ENCODE assay signal across 13 cellular contexts in genomic region chr20:64244281-64244805, GRCh38. TPM values are rescaled to one million over a fixed set of nuclear protein-coding genes. Genes with fewer than 3 reads are reported as not detected.
DNase-seq lines count a peak whose midpoint lies in the region; ATAC-seq and TF ChIP-seq lines count a peak whose summit lies in the region.
"Had no signal": no experiment of that assay in that cellular context is flagged by ENCODE, and none has a peak within 500 bp of the region (broad histone marks: within the 10 kb centered on the region; RNA-seq: fewer than 3 reads in every experiment).

No MANE protein-coding gene starts in this region.

- no peak for TF ChIP-seq RAD21 in IMR-90 (IDR thresholded peaks at IDR 0.05; ENCODE audit: low read length)

- H3K9me3 ChIP-seq in IMR-90 (ENCODE audit: control insufficient read depth, insufficient read depth, low read length) (no peaks in the 10 kb centered on the region), right lobe of liver (no peaks in the 10 kb centered on the region), stomach (no peaks in the 10 kb centered on the region)

- H2BK20ac ChIP-seq in IMR-90 (ENCODE audit: low read depth, low read length): no peak overlapping the region

- H3K4ac ChIP-seq in IMR-90 (ENCODE audit: low read depth, low read length): no peak overlapping the region

- H3K4me3 ChIP-seq in IMR-90 (ENCODE audit: insufficient read depth, low read depth, low read length): no peak overlapping the region
- H3K4me3 ChIP-seq in right lobe of liver: no peak overlapping the region
- no peak overlapping the region for H3K4me3 ChIP-seq in stomach

- no peak overlapping the region for H3K9ac ChIP-seq in IMR-90 (ENCODE audit: low read depth, low read length)
- H3K9ac ChIP-seq: KMS-11 had no signal

- no peak overlapping the region for H2BK5ac ChIP-seq in IMR-90 (ENCODE audit: low read depth, low read length, poor library complexity, severe bottlenecking)

- H4K5ac ChIP-seq in IMR-90 (ENCODE audit: low read depth, low read length): no peak overlapping the region

- H3K4me1 ChIP-seq in IMR-90 (ENCODE audit: control insufficient read depth, insufficient read depth, low read length) (no peaks in the 10 kb centered on the region), right lobe of liver (peaks cover 0 to 22% (median 10%) of the 10 kb centered on the region in 4 donors), stomach (no peaks in the 10 kb centered on the region)

- H2AK5ac ChIP-seq in IMR-90 (ENCODE audit: low read depth, low read length): no peak overlapping the region

- no peak overlapping the region for H2BK120ac ChIP-seq in IMR-90 (ENCODE audit: low read depth, low read length)

- H3K9me1 ChIP-seq in IMR-90 (ENCODE audit: insufficient read depth, low read length): no peaks in the 10 kb centered on the region

- ATAC-seq in IMR-90 (ENCODE audit: low read depth) (no peak), right lobe of liver (no peak), HG03378 (IDR thresholded peaks at IDR 0.05; ENCODE audit: unreplicated experiment) (no peak), GM18505 (IDR thresholded peaks at IDR 0.05; ENCODE audit: unreplicated experiment) (no peak)

- H3K27ac ChIP-seq in IMR-90 (ENCODE audit: insufficient read depth, low read length): no peak overlapping the region
- H3K27ac ChIP-seq in right lobe of liver: no peak overlapping the region
- H3K27ac ChIP-seq in stomach: no peak overlapping the region
- H3K27ac ChIP-seq: KMS-11, RWPE1 had no signal

- no peak overlapping the region for H3K18ac ChIP-seq in IMR-90 (ENCODE audit: low read depth, low read length)

- no peak overlapping the region for H3K4me2 ChIP-seq in IMR-90 (ENCODE audit: low read depth, low read length)
- H3K4me2 ChIP-seq: KMS-11 had no signal

- no peak overlapping the region for H4K91ac ChIP-seq in IMR-90 (ENCODE audit: insufficient read depth, low read depth, low read length)

- no peak for TF ChIP-seq CTCF in IMR-90 (conservative IDR thresholded peaks at IDR 0.05; ENCODE audit: low read depth, low read length)
- no peak for TF ChIP-seq CTCF in right lobe of liver (IDR thresholded peaks at IDR 0.05)
- no peak for TF ChIP-seq CTCF in stomach (IDR thresholded peaks at IDR 0.05)

- 22% methylated on average over 1 of the region's 2 CpGs; no CpG with 5 or more reads in 1 of the 2 experiments for WGBS in IMR-90 (ENCODE audit: extremely low coverage in 2 of 2, insufficient read length in 1 of 2), 2 experiments
- 75% methylated on average over 2 of the region's 2 CpGs for WGBS in right lobe of liver (ENCODE audit: insufficient coverage, low coverage, low lambda C conversion rate, missing lambda C conversion rate)
- WGBS in stomach, 5 donors: 37 to 69% (median 52%) methylated on average over 2 of the region's 2 CpGs

- dilution Hi-C loops in IMR-90 (cut with HindIII; ENCODE audit: low sequenced_read_pairs, unreplicated experiment): no loop called here

- in situ Hi-C loops in IMR-90 (cut with MboI; ENCODE audit: low sequenced_read_pairs): no loop called here

- H3K27me3 ChIP-seq in IMR-90 (ENCODE audit: control insufficient read depth, insufficient read depth, low read length) (peaks cover 51% of the 10 kb centered on the region), right lobe of liver (no peaks in the 10 kb centered on the region), stomach (peaks cover 0 to 46% (median 0%) of the 10 kb centered on the region in 3 donors)

- no peak overlapping the region for H4K8ac ChIP-seq in IMR-90 (ENCODE audit: low read depth in 2 of 2, low read length in 2 of 2)

- CTCF ChIA-PET in IMR-90 (lab: Yijun Ruan, JAX): no interaction called here

- BruUV-seq in IMR-90 (replicated peaks; lab: Mats Ljungman, UMichigan): no TSS peak

- H3K23ac ChIP-seq in IMR-90 (ENCODE audit: low read depth, low read length): no peak overlapping the region

- no peak overlapping the region for H2BK15ac ChIP-seq in IMR-90 (ENCODE audit: low read depth, low read length)

- H3K14ac ChIP-seq in IMR-90 (replicated peaks; ENCODE audit: low read depth, low read length): no peak overlapping the region

- no peaks in the 10 kb centered on the region for H3K79me1 ChIP-seq in IMR-90 (ENCODE audit: low read depth in 1 of 2, low read length in 2 of 2)

- DNase-seq in NCI-H345 (lab: John Stamatoyannopoulos, UW): peak; percentile 41
- DNase-seq in NCI-H345 treated with DMSO at 0.1 percent for 48 hours (lab: John Stamatoyannopoulos, UW; ENCODE audit: unreplicated experiment): no peak
- DNase-seq in IMR-90: no peak
- peak in 2 of 3 donors; percentile 31 to 47 for DNase-seq in right lobe of liver
- DNase-seq in stomach: peak; percentile 17
- DNase-seq in NCI-H1105 treated with DMSO at 0.1 percent for 48 hours (lab: John Stamatoyannopoulos, UW): no peak
- DNase-seq: DND-41, GOT3, NCI-H1436 treated with DMSO at 0.1 percent for 48 hours had no signal

- no peak overlapping the region for H3K56ac ChIP-seq in IMR-90 (ENCODE audit: extremely low read depth, insufficient read depth, low read length)

- no peaks in the 10 kb centered on the region for H3K36me3 ChIP-seq in IMR-90 (ENCODE audit: control insufficient read depth, insufficient read depth, low read length)
- H3K36me3 ChIP-seq in right lobe of liver: no peaks in the 10 kb centered on the region
- H3K36me3 ChIP-seq in stomach: no peaks in the 10 kb centered on the region

- POLR2A ChIA-PET in IMR-90 (lab: Charles Lee; ENCODE audit: unreplicated experiment): no interaction called here

- TF ChIP-seq EP300 in stomach (IDR thresholded peaks at IDR 0.05): no peak

- intact Hi-C loops in IMR-90 (cut with micrococcal nuclease): no loop called here
- intact Hi-C loops in right lobe of liver (cut with DNase I): no loop called here
- intact Hi-C loops in stomach (cut with DNase I; ENCODE audit: low total_unique reads): no loop called here

- TF ChIP-seq POLR2A in IMR-90 (IDR thresholded peaks at IDR 0.05; ENCODE audit: low read depth, low read length) (no peak), right lobe of liver (IDR thresholded peaks at IDR 0.05) (no peak), stomach (IDR thresholded peaks at IDR 0.05) (no peak), GM18505 (IDR thresholded peaks at IDR 0.05; ENCODE audit: borderline replicate concordance, extremely low read depth, insufficient read depth, insufficient read length) (no peak)

- H4K20me1 ChIP-seq in IMR-90 (ENCODE audit: insufficient read depth, low read length): no peaks in the 10 kb centered on the region

- no peak overlapping the region for H2AFZ ChIP-seq in IMR-90 (replicated peaks; ENCODE audit: low read length, poor library complexity)

- H2AK9ac ChIP-seq in IMR-90 (replicated peaks; ENCODE audit: low read depth, low read length, poor library complexity): peak overlapping the region; percentile 37

TF ChIP-seq in IMR-90, 13 proteins besides CTCF, POLR2A, EP300 and RAD21:
- no peak for TF ChIP-seq BHLHE40 (IDR thresholded peaks at IDR 0.05; ENCODE audit: low read depth, low read length)
- no peak for TF ChIP-seq ELK1 (IDR thresholded peaks at IDR 0.05; ENCODE audit: borderline replicate concordance, low read depth, low read length)
- TF ChIP-seq FOS (IDR thresholded peaks at IDR 0.05; ENCODE audit: low read depth, low read length): no peak
- TF ChIP-seq MAFK (IDR thresholded peaks at IDR 0.05; ENCODE audit: low read depth, low read length): no peak
- no peak for TF ChIP-seq CHD1 (IDR thresholded peaks at IDR 0.05; ENCODE audit: low read depth, low read length)
- TF ChIP-seq USF2 (IDR thresholded peaks at IDR 0.05; ENCODE audit: low read depth, low read length): no peak
- TF ChIP-seq RFX5 (IDR thresholded peaks at IDR 0.05; ENCODE audit: low read depth, low read length): no peak
- TF ChIP-seq NFE2L2 (IDR thresholded peaks at IDR 0.05; ENCODE audit: low read depth, low read length): no peak
- no peak for TF ChIP-seq RCOR1 (IDR thresholded peaks at IDR 0.05; ENCODE audit: insufficient replicate concordance, low read length)
- TF ChIP-seq CEBPB (IDR thresholded peaks at IDR 0.05; ENCODE audit: low read depth, low read length): no peak
- no peak for TF ChIP-seq MAZ (IDR thresholded peaks at IDR 0.05; ENCODE audit: borderline replicate concordance, low read depth, low read length)
- TF ChIP-seq SMC3 (IDR thresholded peaks at IDR 0.05; ENCODE audit: low read depth, low read length): no peak
- TF ChIP-seq MXI1 (IDR thresholded peaks at IDR 0.05; ENCODE audit: borderline replicate concordance, low read depth, low read length): no peak

RNA-seq across cellular contexts. Expression of gene PCMTD2, which starts 11.2 kb away (rescaled TPM):
- total RNA-seq in IMR-90 (2012; rRNA removed): 28.3 and 30.3 TPM in 2 replicates
- polyA plus RNA-seq in IMR-90 (2012; rRNA removed): 20.2 and 23.6 TPM in 2 replicates
- 14.9 and 15.2 TPM in 2 replicates for polyA plus RNA-seq in IMR-90 (2012; cell fraction: cytosol; rRNA removed)
- 27.5 and 126 TPM in 2 replicates for polyA plus RNA-seq in IMR-90 (2012; cell fraction: nucleus; rRNA removed; ENCODE audit: low replicate concordance)
- 10 to 100 TPM; 24.5 to 39.7 (median 28.6) TPM for total RNA-seq in right lobe of liver
- total RNA-seq in stomach: 100 to 1,000 TPM in 1 of 5 donors, 10 to 100 TPM in 4; 15.2 to 107 (median 57.4) TPM
- polyA plus RNA-seq in stomach: 10 to 100 TPM; 14.1 to 29.3 (median 23.8) TPM

Comparison
In these comparisons a context has a peak if more than half of its experiments do, and no peak if none do; other contexts are left out.
1. DNase-seq: peak in NCI-H345 (single experiment), right lobe of liver (2 of 3) and stomach (single experiment); none in NCI-H345 treated with DMSO at 0.1 percent for 48 hours (single experiment), IMR-90 (single experiment) and NCI-H1105 treated with DMSO at 0.1 percent for 48 hours (single experiment).